ENCODE assay signal across 11 cellular contexts in genomic region chr10:43329246-43329885, GRCh38. TPM values are rescaled to one million over a fixed set of nuclear protein-coding genes. Genes with fewer than 3 reads are reported as not detected.
"Had no signal": no experiment of that assay in that cellular context is flagged by ENCODE, and none has a peak within 500 bp of the region (broad histone marks: within the 10 kb centered on the region; RNA-seq: fewer than 3 reads in every experiment).

No MANE protein-coding gene starts in this region.

RNA-seq across cellular contexts. Expression of gene FXYD4, which starts 42.1 kb away (rescaled TPM):
- total RNA-seq: stomach, subcutaneous adipose tissue, suprapubic skin, temporal lobe, thoracic aorta, thyroid gland, tibial nerve, transverse colon, uterus, vagina had no signal
- polyA plus RNA-seq: urinary bladder had no signal
